ENCODE assay signal across 14 cellular contexts in genomic region chr15:22502272-22502671, GRCh38. TPM values are rescaled to one million over a fixed set of nuclear protein-coding genes. Genes with fewer than 3 reads are reported as not detected.
"Had no signal": no experiment of that assay in that cellular context is flagged by ENCODE, and none has a peak within 500 bp of the region (broad histone marks: within the 10 kb centered on the region; RNA-seq: fewer than 3 reads in every experiment).

No MANE protein-coding gene starts in this region.

RNA-seq across cellular contexts. Expression of gene GOLGA6L22, which starts 43.6 kb away (rescaled TPM):
- total RNA-seq: subcutaneous adipose tissue, suprapubic skin, temporal lobe, thoracic aorta, thyroid gland, tibial nerve, transverse colon, upper lobe of left lung, upper lobe of right lung, ureter, urinary bladder, uterus, vagina had no signal
- polyA plus RNA-seq: stomach, urinary bladder had no signal
